Comparison of ENCODE assay signal across 8 cellular contexts in genomic region chr20:53773792-53774371, GRCh38.
DNase-seq lines count a peak whose midpoint lies in the region; ATAC-seq, FAIRE-seq and TF ChIP-seq lines count a peak whose summit lies in the region.

No MANE protein-coding gene starts in this region.

- 3% methylated on average over 1 of the region's 1 CpG for WGBS in smooth muscle cell (ENCODE audit: low lambda C conversion rate)

- H4K20me1 ChIP-seq in smooth muscle cell (ENCODE audit: low read depth) = no peaks in the 10 kb centered on the region

- H3K27ac ChIP-seq in smooth muscle cell (ENCODE audit: low read depth) = peak overlapping the region; percentile 99

- ATAC-seq in HG03159 (IDR thresholded peaks at IDR 0.05; ENCODE audit: unreplicated experiment) = no peak

- peaks cover 6% of the 10 kb centered on the region for H3F3A ChIP-seq in smooth muscle cell (ENCODE audit: low read depth)

- H3K9ac ChIP-seq in smooth muscle cell (ENCODE audit: low read depth) = peak overlapping the region; percentile 96

- TF ChIP-seq CTCF in smooth muscle cell (IDR thresholded peaks at IDR 0.05; ENCODE audit: borderline replicate concordance, insufficient read depth, poor library complexity, severe bottlenecking) (no peak), GM10266 (IDR thresholded peaks at IDR 0.05; ENCODE audit: control insufficient read depth, insufficient read depth, low read depth, missing control alignments) (no peak)

- no peaks in the 10 kb centered on the region for H3K79me2 ChIP-seq in smooth muscle cell (ENCODE audit: low read depth)

- no peak overlapping the region for H2AFZ ChIP-seq in smooth muscle cell (ENCODE audit: low read depth)

- no peaks in the 10 kb centered on the region for H3K9me3 ChIP-seq in smooth muscle cell (replicated peaks; ENCODE audit: low read depth)

- DNase-seq in H54 (ENCODE audit: insufficient read length, low spot score) (peak; percentile 55), SW480 (ENCODE audit: low spot score) (peak; percentile 93), foreskin melanocyte (peak; percentile 67), smooth muscle cell (lab: John Stamatoyannopoulos, UW; ENCODE audit: unreplicated experiment) (no peak), GM10266 (ENCODE audit: extremely low spot score) (no peak), NCI-H1105 treated with DMSO at 0.1 percent for 48 hours (lab: John Stamatoyannopoulos, UW) (no peak), germinal center (ENCODE audit: low spot score) (no peak)

- H3K4me2 ChIP-seq in smooth muscle cell = peak overlapping the region; percentile 74

- H3K4me1 ChIP-seq in smooth muscle cell (ENCODE audit: low read depth) = peaks cover 10% of the 10 kb centered on the region

- no peaks in the 10 kb centered on the region for H3K27me3 ChIP-seq in smooth muscle cell (ENCODE audit: low read depth)

- H3K36me3 ChIP-seq in smooth muscle cell (ENCODE audit: low read depth) = no peaks in the 10 kb centered on the region

- no peak for FAIRE-seq in H54 (lab: Jason Lieb, UNC)

- no peak for TF ChIP-seq POLR2A in H54 (IDR thresholded peaks at IDR 0.05; ENCODE audit: low read depth, low read length)

- no peak overlapping the region for H3K4me3 ChIP-seq in smooth muscle cell

Comparison
In these comparisons a context has a peak if more than half of its experiments do, and no peak if none do; other contexts are left out.
1. DNase-seq: peak in H54 (single experiment), SW480 (single experiment) and foreskin melanocyte (single experiment); none in smooth muscle cell (single experiment), GM10266 (single experiment), NCI-H1105 treated with DMSO at 0.1 percent for 48 hours (single experiment) and germinal center (single experiment).